ENCODE assay signal across 8 cellular contexts in the genomic region with DNA sequence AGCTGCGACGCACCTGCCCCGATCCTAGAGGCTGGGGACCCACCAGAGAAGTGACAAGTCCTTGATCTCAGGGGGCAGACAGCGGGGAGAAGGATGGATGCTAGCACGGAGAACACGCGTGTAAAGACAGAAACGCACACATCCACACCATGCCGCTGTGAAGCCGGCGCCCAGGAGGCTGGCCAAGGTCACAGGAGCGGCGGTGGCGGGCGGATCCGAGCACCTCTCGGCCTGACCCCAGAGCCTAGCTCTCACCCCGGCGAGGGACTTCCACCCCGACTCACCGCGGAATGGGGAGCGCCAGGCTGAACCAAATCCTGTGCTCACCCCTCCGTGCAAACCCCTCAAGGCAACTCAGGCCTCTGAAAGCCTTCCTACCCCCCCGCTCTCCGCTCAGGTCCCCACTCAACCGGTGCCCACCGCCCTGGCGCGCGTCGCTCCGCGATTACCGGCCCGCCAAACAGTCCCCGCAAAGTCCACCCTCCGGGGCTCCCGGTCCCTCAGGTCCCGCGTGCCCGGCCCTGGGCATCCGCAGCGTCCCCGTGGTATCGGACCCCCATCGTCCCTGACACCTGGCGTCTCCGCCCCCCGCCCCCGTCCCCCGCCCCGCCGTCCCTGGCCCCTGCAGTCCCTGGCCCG. TPM values are rescaled to one million over a fixed set of nuclear protein-coding genes. Genes with fewer than 3 reads are reported as not detected.
DNase-seq lines count a peak whose midpoint lies in the region; TF ChIP-seq lines count a peak whose summit lies in the region.

No MANE protein-coding gene starts in this region.

- H3K4me3 Mint-ChIP-seq in CD14-positive monocyte, result peak overlapping the region; percentile 81 to 86

- peak overlapping the region in 6 of 7 donors; percentile 76 to 98 (median 94) for H3K27ac Mint-ChIP-seq in CD14-positive monocyte

- H3K4me1 ChIP-seq in ovary (ENCODE audit: insufficient read depth), result peaks cover 10% of the 10 kb centered on the region

- no peaks in the 10 kb centered on the region for H3K36me3 ChIP-seq in ovary

- TF ChIP-seq CTCF in CD14-positive monocyte (IDR thresholded peaks at IDR 0.05) (no peak), WI38 (IDR thresholded peaks at IDR 0.05; ENCODE audit: low read depth, low read length) (no peak), foreskin fibroblast (IDR thresholded peaks at IDR 0.05; ENCODE audit: low read depth, low read length) (no peak), ovary (IDR thresholded peaks at IDR 0.05) (no peak)

- intact Hi-C loops in CD14-positive monocyte (cut with micrococcal nuclease) (loop anchor here in 1 of 2 donors (5.0 kb wide), 1 partner anchor 35 kb away; no protein-coding TSS in a partner anchor), ovary (cut with DNase I) (no loop called here)

- 9 to 30% (median 18%) methylated on average over 30 to 55 of the region's 55 CpGs for WGBS in ovary, 3 donors

- peaks cover 21 to 30% of the 10 kb centered on the region in 2 donors for H3K36me3 Mint-ChIP-seq in CD14-positive monocyte

- TF ChIP-seq POLR2A in ovary (IDR thresholded peaks at IDR 0.05), result no peak

- H3K27ac ChIP-seq in ovary, result peak overlapping the region; percentile 61 to 77

- H3K4me3 ChIP-seq in WI38 (ENCODE audit: low read depth, low read length), result peak overlapping the region; percentile 54
- H3K4me3 ChIP-seq in foreskin fibroblast (ENCODE audit: low read depth in 1 of 2, low read length in 2 of 2), result peak overlapping the region; percentile 49 to 56
- peak overlapping the region; percentile 87 for H3K4me3 ChIP-seq in ovary

- H3K9me3 ChIP-seq in ovary, result no peaks in the 10 kb centered on the region

- TF ChIP-seq EP300 in ovary (IDR thresholded peaks at IDR 0.05), result no peak

- DNase-seq in CD14-positive monocyte (ENCODE audit: low spot score), result no peak
- DNase-seq in foreskin fibroblast, result no peak
- peak in 3 of 5 donors; percentile 44 to 56 (median 48) for DNase-seq in ovary
- DNase-seq in NOMO-1 treated with DMSO at 0.1 percent for 48 hours (lab: John Stamatoyannopoulos, UW; ENCODE audit: unreplicated experiment), result no peak
- no peak for DNase-seq in NK-92 (lab: John Stamatoyannopoulos, UW; ENCODE audit: unreplicated experiment)
- no peak for DNase-seq in OCI-M2 (lab: John Stamatoyannopoulos, UW; ENCODE audit: unreplicated experiment)
- no peak for DNase-seq in HPDE6-E6E7 (ENCODE audit: extremely low spot score)

- peaks cover 57% of the 10 kb centered on the region for H3K4me1 Mint-ChIP-seq in CD14-positive monocyte

- H3K27me3 ChIP-seq in ovary, result no peaks in the 10 kb centered on the region

- peaks cover 0 to 6% (median 0%) of the 10 kb centered on the region in 7 donors for H3K9me3 Mint-ChIP-seq in CD14-positive monocyte

- peaks cover 24 to 51% (median 39%) of the 10 kb centered on the region in 3 donors for H3K27me3 Mint-ChIP-seq in CD14-positive monocyte (ENCODE audit: low read depth in 3 of 3)

RNA-seq across cellular contexts. Expression of a gene that starts 0.5 kb away (rescaled TPM):
- polyA plus RNA-seq in CD14-positive monocyte (10 to 100 TPM; 67.3 to 98.3 TPM), ovary (10 to 100 TPM; 27.4 to 71.1 TPM)
- 10 to 100 TPM; 32.4 to 71.1 (median 56.1) TPM for total RNA-seq in ovary

RNA-seq across cellular contexts. Expression of a gene that starts 36.4 kb away (rescaled TPM):
- polyA plus RNA-seq in CD14-positive monocyte, result under 1 TPM in 1 of 2 donors, not detected in 1; 0.13 TPM
- total RNA-seq in ovary, result 10 to 100 TPM in 1 of 7 donors, 1 to 10 TPM in 5, under 1 TPM in 1; 0.76 to 19.3 (median 4.6) TPM
- under 1 TPM; 0.38 to 0.86 TPM for polyA plus RNA-seq in ovary

Comparison
In these comparisons a context has a peak if more than half of its experiments do, and no peak if none do; other contexts are left out.
1. DNase-seq: peak in ovary (3 of 5); none in CD14-positive monocyte (single experiment), foreskin fibroblast (0 of 2), NOMO-1 treated with DMSO at 0.1 percent for 48 hours (single experiment), NK-92 (single experiment), OCI-M2 (single experiment) and HPDE6-E6E7 (single experiment).
2. Peak in every context shown above with its lines, with median percentiles within 50 percentile points of each other: H3K4me3 ChIP-seq.